15 cellular contexts compared by ENCODE assay signal in the genomic region with DNA sequence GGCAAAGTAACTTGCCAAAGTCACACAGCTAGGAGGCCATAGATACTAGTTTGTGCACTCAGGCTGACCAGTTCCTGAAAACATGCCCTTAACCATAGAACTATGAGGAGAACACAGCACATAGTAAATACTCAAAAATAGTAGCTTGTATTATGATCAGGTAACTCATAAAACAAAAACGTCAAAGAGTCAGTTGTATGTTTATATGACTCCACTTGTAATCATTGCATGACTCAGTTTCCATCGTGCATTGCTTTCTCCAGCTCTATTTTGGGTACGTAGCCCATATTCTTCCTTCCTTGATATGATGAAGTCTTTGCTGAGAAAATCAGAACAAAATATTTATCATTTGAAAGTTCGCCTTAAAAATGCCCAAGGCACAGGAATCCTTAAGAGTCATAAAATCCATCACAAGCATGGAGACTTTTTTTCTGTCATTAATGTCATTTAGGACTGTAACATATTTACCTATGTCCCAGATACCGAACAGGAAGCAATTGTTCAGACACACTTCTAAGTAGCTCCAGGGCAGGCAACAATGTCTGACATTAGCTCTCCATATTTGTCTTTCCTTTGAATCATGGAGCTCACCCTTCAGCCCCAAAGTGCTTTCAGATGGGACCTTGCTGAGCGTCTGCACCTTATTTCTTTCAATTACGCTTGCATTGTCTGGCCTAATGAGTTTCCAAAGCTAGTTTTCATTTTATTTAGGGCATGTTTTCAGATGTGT.
"Had no signal": no experiment of that assay in that cellular context is flagged by ENCODE, and none has a peak within 500 bp of the region (broad histone marks: within the 10 kb centered on the region; RNA-seq: fewer than 3 reads in every experiment).

No MANE protein-coding gene starts in this region.

- H3K4me3 ChIP-seq: left ventricle myocardium inferior, sigmoid colon, spleen, thoracic aorta had no signal

- H3K27me3 ChIP-seq: sigmoid colon, spleen had no signal

- H3K27ac ChIP-seq: left ventricle myocardium inferior, sigmoid colon, spleen, thoracic aorta, VCaP had no signal

- ATAC-seq: effector memory CD8-positive, alpha-beta T cell; stimulated activated memory B cell treated with anti-CD40 and anti-IgM and Interleukin-4, amounts not matched to agents 10 μg/mL and 1 μg/mL and 100 μg/mL, for 72 hours had no signal

- H3K4me1 ChIP-seq: left ventricle myocardium inferior, spleen had no signal

- DNase-seq: activated CD4-positive, alpha-beta T cell treated with anti-CD3 and anti-CD28 coated beads for 1 hour; activated CD4-positive, alpha-beta T cell treated with anti-CD3 and anti-CD28 coated beads, Interleukin-2, amount 50 U/mL, for 4 hours; activated gamma-delta T cell; effector memory CD8-positive, alpha-beta T cell; head of caudate nucleus; kidney glomerular epithelial cell; left ventricle myocardium inferior; occipital lobe; posterior cingulate gyrus; sigmoid colon; spleen; stimulated activated CD4-positive, alpha-beta T cell treated with anti-CD3 and anti-CD28 coated beads, Interleukin-4, amount 100 ng/mL, for 4 hours had no signal

- H3K9me3 ChIP-seq: left ventricle myocardium inferior, sigmoid colon, spleen, thoracic aorta had no signal

- H3K36me3 ChIP-seq: left ventricle myocardium inferior, sigmoid colon, spleen, thoracic aorta had no signal
